In genomic region chr5:33309780-33310345, GRCh38 we compare ENCODE assay signal across 29 cellular contexts.
DNase-seq lines count a peak whose midpoint lies in the region; ATAC-seq and TF ChIP-seq lines count a peak whose summit lies in the region.
"Had no signal": no experiment of that assay in that cellular context is flagged by ENCODE, and none has a peak within 500 bp of the region (broad histone marks: within the 10 kb centered on the region; RNA-seq: fewer than 3 reads in every experiment).

No MANE protein-coding gene starts in this region.

- no peak for ATAC-seq in gastrocnemius medialis
- ATAC-seq: body of pancreas, T-cell had no signal

- CTCF ChIA-PET in AG04450 (lab: Charles Lee): interaction anchor here (1.1 to 2.9 kb wide), 3 partner anchors 10 to 602 kb away, joined by 3 to 44 read pairs (median 3); no protein-coding TSS in a partner anchor

- H3K4me3 ChIP-seq in AG04450 (ENCODE audit: low read depth, low read length) (no peak overlapping the region), osteoblast (ENCODE audit: insufficient read depth, low read length) (no peak overlapping the region), prostate gland (no peak overlapping the region), gastrocnemius medialis (no peak overlapping the region)
- H3K4me3 ChIP-seq: BLaER1, body of pancreas, dorsolateral prefrontal cortex, ovary, Peyer's patch, stomach, thyroid gland had no signal

- H3K9me3 ChIP-seq in AG04450 (ENCODE audit: control insufficient read depth, insufficient read depth, low read length) (no peaks in the 10 kb centered on the region), osteoblast (ENCODE audit: low read depth, low read length) (no peaks in the 10 kb centered on the region), prostate gland (no peaks in the 10 kb centered on the region), gastrocnemius medialis (no peaks in the 10 kb centered on the region)
- H3K9me3 ChIP-seq: BLaER1, body of pancreas, ovary, Peyer's patch, stomach, thyroid gland had no signal

- intact Hi-C loops in prostate gland (cut with DNase I) (no loop called here), gastrocnemius medialis (cut with DNase I; ENCODE audit: low total_unique reads) (no loop called here)

- H3K79me2 ChIP-seq in osteoblast (ENCODE audit: insufficient read depth, low read length): no peaks in the 10 kb centered on the region

- no peaks in the 10 kb centered on the region for H4K20me1 ChIP-seq in osteoblast (ENCODE audit: insufficient read depth, low read length)
- H4K20me1 ChIP-seq: BLaER1 had no signal

- no peaks in the 10 kb centered on the region for H3K27me3 ChIP-seq in AG04450 (ENCODE audit: control insufficient read depth, insufficient read depth, low read length)
- no peaks in the 10 kb centered on the region for H3K27me3 ChIP-seq in osteoblast (ENCODE audit: insufficient read depth, low read length)
- no peaks in the 10 kb centered on the region for H3K27me3 ChIP-seq in prostate gland (replicated peaks; ENCODE audit: insufficient read depth)
- H3K27me3 ChIP-seq in gastrocnemius medialis: no peaks in the 10 kb centered on the region
- H3K27me3 ChIP-seq: BLaER1, body of pancreas, ovary, Peyer's patch, stomach, thyroid gland had no signal

- TF ChIP-seq POLR2A in prostate gland (IDR thresholded peaks at IDR 0.05) (no peak), gastrocnemius medialis (IDR thresholded peaks at IDR 0.05) (no peak)

- peak overlapping the region; percentile 27 for H3K4me2 ChIP-seq in osteoblast (ENCODE audit: insufficient read depth, low read length)
- H3K4me2 ChIP-seq: BLaER1 had no signal

- TF ChIP-seq CTCF in AG04450 (IDR thresholded peaks at IDR 0.05; ENCODE audit: low read depth, low read length): no peak
- no peak for TF ChIP-seq CTCF in osteoblast (IDR thresholded peaks at IDR 0.05; ENCODE audit: extremely low read depth, low read depth, low read length)
- TF ChIP-seq CTCF in prostate gland (IDR thresholded peaks at IDR 0.05): no peak
- TF ChIP-seq CTCF in gastrocnemius medialis (IDR thresholded peaks at IDR 0.05 in 4 of 5, conservative IDR thresholded peaks at IDR 0.05 in 1 of 5): no peak

- no peaks in the 10 kb centered on the region for H3K36me3 ChIP-seq in osteoblast (ENCODE audit: insufficient read depth, low read length)
- H3K36me3 ChIP-seq in prostate gland: no peaks in the 10 kb centered on the region
- H3K36me3 ChIP-seq in gastrocnemius medialis: no peaks in the 10 kb centered on the region
- H3K36me3 ChIP-seq: BLaER1, ovary, Peyer's patch, stomach, thyroid gland had no signal

- 67% methylated on average over 2 of the region's 2 CpGs for WGBS in prostate gland

- peak overlapping the region; percentile 16 for H2AFZ ChIP-seq in osteoblast (ENCODE audit: low read length)

- H3K27ac ChIP-seq in AG04450 (ENCODE audit: low read depth, low read length) (peak overlapping the region; percentile 65), epithelial cell of prostate (peak overlapping the region; percentile 95), osteoblast (ENCODE audit: low read depth, low read length) (peak overlapping the region; percentile 92), prostate gland (no peak overlapping the region), gastrocnemius medialis (no peak overlapping the region)
- H3K27ac ChIP-seq: BLaER1, body of pancreas, dorsolateral prefrontal cortex, ovary, Peyer's patch, stomach, thyroid gland had no signal

- DNase-seq in AG04450 (ENCODE audit: low read depth, low spot score) (no peak), RPMI7951 (ENCODE audit: low read depth) (peak; percentile 20), epithelial cell of prostate (ENCODE audit: low read depth, low spot score) (no peak), osteoblast (ENCODE audit: insufficient read length, low spot score, missing footprints) (no peak), prostate gland (ENCODE audit: low spot score) (no peak), HCEC 1CT (no peak), DMS79 (lab: John Stamatoyannopoulos, UW) (no peak), gastrocnemius medialis (no peak)
- DNase-seq: activated CD4-positive, CD25-positive, alpha-beta regulatory T cell; activated gamma-delta T cell; activated T-cell treated with anti-CD3 and anti-CD28 coated beads, Interleukin-2, amount 50 U/mL, for 24 hours; body of pancreas; cerebellar nuclear complex; dorsolateral prefrontal cortex; H9; hypothalamus; immature natural killer cell; NCI-H1092; NCI-H1694; NCI-H446 treated with DMSO at 0.1 percent for 48 hours; NCI-H774; ovary; stimulated activated CD4-positive, alpha-beta T cell treated with anti-CD3 and anti-CD28 coated beads, Interleukin-12 subunit alpha, Interleukin-12 subunit beta, amount 100 ng/mL, for 4 hours; stimulated activated CD4-positive, alpha-beta T cell treated with anti-CD3 and anti-CD28 coated beads, Interleukin-4, amount 100 ng/mL, for 1 hour; stomach; T-cell; thyroid gland had no signal

- in situ Hi-C loops in gastrocnemius medialis (cut with MboI; ENCODE audit: low sequenced_read_pairs in 4 of 4): no loop called here

- POLR2A ChIA-PET in AG04450 (lab: Yijun Ruan, JAX): interaction anchor here (0.7 kb wide), 2 partner anchors 53 to 466 kb away, joined by 3 read pairs; no protein-coding TSS in a partner anchor

- H3K4me1 ChIP-seq in osteoblast (ENCODE audit: insufficient read depth, low read length) (peaks cover 56% of the 10 kb centered on the region), prostate gland (replicated peaks) (peaks cover 3% of the 10 kb centered on the region), gastrocnemius medialis (no peaks in the 10 kb centered on the region)
- H3K4me1 ChIP-seq: body of pancreas, Peyer's patch, stomach, thyroid gland had no signal

Comparison
In these comparisons a context has a peak if more than half of its experiments do, and no peak if none do; other contexts are left out.
1. H3K27ac ChIP-seq: peak in AG04450 (single experiment), epithelial cell of prostate (single experiment) and osteoblast (single experiment); none in prostate gland (0 of 2) and gastrocnemius medialis (0 of 4).